ENCODE assay signal across 10 cellular contexts in genomic region chr2:152715112-152715511, GRCh38. TPM values are rescaled to one million over a fixed set of nuclear protein-coding genes. Genes with fewer than 3 reads are reported as not detected.
DNase-seq lines count a peak whose midpoint lies in the region; ATAC-seq and TF ChIP-seq lines count a peak whose summit lies in the region.
"Had no signal": no experiment of that assay in that cellular context is flagged by ENCODE, and none has a peak within 500 bp of the region (broad histone marks: within the 10 kb centered on the region; RNA-seq: fewer than 3 reads in every experiment).

No MANE protein-coding gene starts in this region.

- no peak for ATAC-seq in central memory CD8-positive, alpha-beta T cell (replicated peaks; ENCODE audit: extremely low read depth, poor library complexity, severe bottlenecking)
- ATAC-seq in GM18907 (IDR thresholded peaks at IDR 0.05; ENCODE audit: unreplicated experiment), result no peak

- H3K4me3 ChIP-seq in NB4 (ENCODE audit: low read depth, low read length) (peak overlapping the region; percentile 96), left ventricle myocardium inferior (no peak overlapping the region)

- H3K27ac ChIP-seq in left ventricle myocardium inferior (replicated peaks), result no peak overlapping the region

- H3K9me3 Mint-ChIP-seq in activated CD4-positive, alpha-beta T cell treated with anti-CD3 and anti-CD28 coated beads, Interleukin-2, amount 10 ng/mL, durations not matched to agents 24 days and 14 days, result peaks cover 4% of the 10 kb centered on the region
- H3K9me3 Mint-ChIP-seq in central memory CD8-positive, alpha-beta T cell, result no peaks in the 10 kb centered on the region
- H3K9me3 Mint-ChIP-seq in progenitor cell of endocrine pancreas (ENCODE audit: low read depth), result no peaks in the 10 kb centered on the region

- intact Hi-C loops in activated CD4-positive, alpha-beta T cell treated with anti-CD3 and anti-CD28 coated beads, Interleukin-2, amount 10 ng/mL, durations not matched to agents 24 days and 14 days (cut with micrococcal nuclease), result loop anchor here (10.0 kb wide), 2 partner anchors 310 to 890 kb away; partner anchors contain the start of gene ARL5A
- intact Hi-C loops in cardiac septum (cut with DNase I) (loop anchor here (5.0 to 10.0 kb wide), 2 partner anchors 380 to 538 kb away; partner anchors contain the start of genes FMNL2 and STAM2), left ventricle myocardium inferior (cut with micrococcal nuclease) (no loop called here)

- no peaks in the 10 kb centered on the region for H3K9me3 ChIP-seq in left ventricle myocardium inferior (replicated peaks)

- peak overlapping the region; percentile 55 for H3K4me3 Mint-ChIP-seq in activated CD4-positive, alpha-beta T cell treated with anti-CD3 and anti-CD28 coated beads, Interleukin-2, amount 10 ng/mL, durations not matched to agents 24 days and 14 days
- H3K4me3 Mint-ChIP-seq in central memory CD8-positive, alpha-beta T cell, result peak overlapping the region; percentile 44
- peak overlapping the region; percentile 40 for H3K4me3 Mint-ChIP-seq in progenitor cell of endocrine pancreas (ENCODE audit: low read depth)

- peaks cover 60% of the 10 kb centered on the region for H3K36me3 Mint-ChIP-seq in activated CD4-positive, alpha-beta T cell treated with anti-CD3 and anti-CD28 coated beads, Interleukin-2, amount 10 ng/mL, durations not matched to agents 24 days and 14 days (ENCODE audit: low read depth)
- H3K36me3 Mint-ChIP-seq in central memory CD8-positive, alpha-beta T cell (ENCODE audit: insufficient read depth), result peaks cover 55% of the 10 kb centered on the region
- H3K36me3 Mint-ChIP-seq in progenitor cell of endocrine pancreas (ENCODE audit: insufficient read depth), result peaks cover 18% of the 10 kb centered on the region

- TF ChIP-seq CTCF in NB4 (IDR thresholded peaks at IDR 0.05; ENCODE audit: low read depth, low read length), result no peak
- no peak for TF ChIP-seq CTCF in progenitor cell of endocrine pancreas (IDR thresholded peaks at IDR 0.05; ENCODE audit: unreplicated experiment)
- no peak for TF ChIP-seq CTCF in left ventricle myocardium inferior (IDR thresholded peaks at IDR 0.05; ENCODE audit: borderline replicate concordance)

- TF ChIP-seq POLR2A in NB4 (IDR thresholded peaks at IDR 0.05; ENCODE audit: extremely low read depth, insufficient read length), result no peak

- peaks cover 37% of the 10 kb centered on the region for H3K36me3 ChIP-seq in left ventricle myocardium inferior

- peak overlapping the region; percentile 53 for H3K27ac Mint-ChIP-seq in activated CD4-positive, alpha-beta T cell treated with anti-CD3 and anti-CD28 coated beads, Interleukin-2, amount 10 ng/mL, durations not matched to agents 24 days and 14 days
- peak overlapping the region; percentile 35 for H3K27ac Mint-ChIP-seq in central memory CD8-positive, alpha-beta T cell (ENCODE audit: low read depth)
- H3K27ac Mint-ChIP-seq in progenitor cell of endocrine pancreas, result no peak overlapping the region

- H3K27me3 Mint-ChIP-seq in activated CD4-positive, alpha-beta T cell treated with anti-CD3 and anti-CD28 coated beads, Interleukin-2, amount 10 ng/mL, durations not matched to agents 24 days and 14 days, result peaks cover 2% of the 10 kb centered on the region
- no peaks in the 10 kb centered on the region for H3K27me3 Mint-ChIP-seq in central memory CD8-positive, alpha-beta T cell
- no peaks in the 10 kb centered on the region for H3K27me3 Mint-ChIP-seq in progenitor cell of endocrine pancreas

- no peak for DNase-seq in activated CD4-positive, alpha-beta T cell treated with anti-CD3 and anti-CD28 coated beads, Interleukin-2, amount 10 ng/mL, durations not matched to agents 24 days and 14 days
- DNase-seq in activated CD4-positive, alpha-beta T cell treated with anti-CD3 and anti-CD28 coated beads for 1 hour, result no peak
- DNase-seq in NB4 (ENCODE audit: low read depth), result no peak
- no peak for DNase-seq in central memory CD8-positive, alpha-beta T cell (ENCODE audit: low spot score in 2 of 2)
- no peak for DNase-seq in progenitor cell of endocrine pancreas (ENCODE audit: low spot score, unreplicated experiment)
- DNase-seq in cardiac septum (ENCODE audit: low spot score), result no peak
- DNase-seq in left ventricle myocardium inferior, result no peak
- DNase-seq: NCI-H187, nucleus accumbens had no signal

- H3K4me1 Mint-ChIP-seq in activated CD4-positive, alpha-beta T cell treated with anti-CD3 and anti-CD28 coated beads, Interleukin-2, amount 10 ng/mL, durations not matched to agents 24 days and 14 days, result peaks cover 41% of the 10 kb centered on the region
- H3K4me1 Mint-ChIP-seq in central memory CD8-positive, alpha-beta T cell, result peaks cover 49% of the 10 kb centered on the region
- H3K4me1 Mint-ChIP-seq in progenitor cell of endocrine pancreas (ENCODE audit: low read depth), result peaks cover 21% of the 10 kb centered on the region

- H3K4me1 ChIP-seq in left ventricle myocardium inferior, result peaks cover 73% of the 10 kb centered on the region

- no peaks in the 10 kb centered on the region for H3K27me3 ChIP-seq in left ventricle myocardium inferior (ENCODE audit: low read depth)

RNA-seq across cellular contexts. Expression of gene PRPF40A, which starts 2.1 kb away (rescaled TPM):
- total RNA-seq in activated CD4-positive, alpha-beta T cell treated with anti-CD3 and anti-CD28 coated beads, Interleukin-2, amount 10 ng/mL, durations not matched to agents 24 days and 14 days, result 166 TPM in 2 replicates
- total RNA-seq in progenitor cell of endocrine pancreas (132 and 142 TPM in 2 replicates), cardiac septum (36.3 TPM), left ventricle myocardium inferior (33.8 TPM)

RNA-seq across cellular contexts. Expression of gene ARL6IP6, which starts 3.3 kb away (rescaled TPM):
- total RNA-seq in activated CD4-positive, alpha-beta T cell treated with anti-CD3 and anti-CD28 coated beads, Interleukin-2, amount 10 ng/mL, durations not matched to agents 24 days and 14 days, result 31.2 and 33.9 TPM in 2 replicates
- 31.7 and 34.6 TPM in 2 replicates for total RNA-seq in progenitor cell of endocrine pancreas
- total RNA-seq in cardiac septum, result 6.4 TPM
- 5.5 TPM for total RNA-seq in left ventricle myocardium inferior
